In genomic region chr1:45752014-45752413, GRCh38 we compare ENCODE assay signal across 1 cellular context.
TF ChIP-seq lines count a peak whose summit lies in the region.

No MANE protein-coding gene starts in this region.

TF ChIP-seq in GM12878, 131 proteins besides CTCF, POLR2A, EP300 and RAD21:
- TF ChIP-seq ETV6 (conservative IDR thresholded peaks at IDR 0.05 in 1 of 2, IDR thresholded peaks at IDR 0.05 in 1 of 2; ENCODE audit: borderline replicate concordance in 1 of 2, low read depth in 1 of 2) (no peak), BRCA1 (IDR thresholded peaks at IDR 0.05; ENCODE audit: low read depth, low read length) (no peak), MAX (IDR thresholded peaks at IDR 0.05; ENCODE audit: low read depth, low read length) (no peak), CBX3 (IDR thresholded peaks at IDR 0.05; ENCODE audit: borderline replicate concordance, low read depth) (no peak), PRDM15 (CRISPR knock-in tag; IDR thresholded peaks at IDR 0.05) (no peak), NR2F1 (conservative IDR thresholded peaks at IDR 0.05) (no peak), ZBED1 (IDR thresholded peaks at IDR 0.05; ENCODE audit: borderline replicate concordance) (no peak)
